ENCODE assay signal across 1 cellular context in the genomic region with DNA sequence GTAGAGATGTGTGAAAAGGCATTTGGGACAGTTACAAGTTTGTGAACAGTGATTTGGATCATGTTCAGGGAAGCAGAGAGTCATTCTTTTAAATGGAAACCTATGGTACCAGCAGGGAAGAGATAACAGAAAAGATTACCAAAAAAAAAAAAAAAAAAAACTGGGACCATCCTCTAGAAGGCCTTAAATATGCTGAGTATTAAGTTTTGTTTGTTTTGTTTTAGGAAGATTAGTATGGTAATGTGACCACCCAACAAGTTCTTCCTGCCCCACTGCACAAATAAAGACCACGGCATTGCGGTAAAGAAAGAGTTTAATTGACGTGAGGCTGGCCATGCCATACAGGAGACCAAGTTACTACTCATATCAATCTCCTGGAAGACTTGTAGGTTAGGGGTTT.
TF ChIP-seq lines count a peak whose summit lies in the region.

No MANE protein-coding gene starts in this region.

TF ChIP-seq in HepG2, 621 proteins besides CTCF, POLR2A, EP300 and RAD21 (continued from another document):
- TF ChIP-seq, protein P1, sequence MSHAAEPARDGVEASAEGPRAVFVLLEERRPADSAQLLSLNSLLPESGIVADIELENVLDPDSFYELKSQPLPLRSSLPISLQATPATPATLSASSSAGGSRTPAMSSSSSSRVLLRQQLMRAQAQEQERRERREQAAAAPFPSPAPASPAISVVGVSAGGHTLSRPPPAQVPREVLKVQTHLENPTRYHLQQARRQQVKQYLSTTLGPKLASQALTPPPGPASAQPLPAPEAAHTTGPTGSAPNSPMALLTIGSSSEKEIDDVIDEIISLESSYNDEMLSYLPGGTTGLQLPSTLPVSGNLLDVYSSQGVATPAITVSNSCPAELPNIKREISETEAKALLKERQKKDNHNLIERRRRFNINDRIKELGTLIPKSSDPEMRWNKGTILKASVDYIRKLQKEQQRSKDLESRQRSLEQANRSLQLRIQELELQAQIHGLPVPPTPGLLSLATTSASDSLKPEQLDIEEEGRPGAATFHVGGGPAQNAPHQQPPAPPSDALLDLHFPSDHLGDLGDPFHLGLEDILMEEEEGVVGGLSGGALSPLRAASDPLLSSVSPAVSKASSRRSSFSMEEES (CRISPR knock-in tag; IDR thresholded peaks at IDR 0.05) = no peak
- no peak for TF ChIP-seq ZNF432 (CRISPR knock-in tag; IDR thresholded peaks at IDR 0.05; ENCODE audit: borderline replicate concordance)
